ENCODE assay signal across 8 cellular contexts in genomic region chr17:51372345-51373004, GRCh38.
A peak's percentile ranks its signal among the peaks of the same experiment; 100 is the strongest.
DNase-seq lines count a peak whose midpoint lies in the region; ATAC-seq and TF ChIP-seq lines count a peak whose summit lies in the region.

No MANE protein-coding gene starts in this region.

- H3K9me3 Mint-ChIP-seq in Caco-2 (ENCODE audit: unreplicated experiment), result peaks cover 11% of the 10 kb centered on the region
- peaks cover 4% of the 10 kb centered on the region for H3K9me3 Mint-ChIP-seq in activated T-helper 1 cell treated with anti-CD3 and anti-CD28 coated beads, Interleukin-12 subunit alpha, Interleukin-12 subunit beta, Interleukin-2, Interleukin-4 antibody, amounts not matched to agents 30 ng/mL and 10 ng/mL and 1 ng/mL, durations not matched to agents 14 hours and 24 hours and 36 hours

- CTCF ChIA-PET in Caco-2 (lab: Charles Lee), result interaction anchor here (0.6 to 1.6 kb wide), 10 partner anchors 89 to 1196 kb away, joined by 3 to 12 read pairs (median 4); no protein-coding TSS in a partner anchor

- H3K36me3 ChIP-seq in Caco-2 (ENCODE audit: control insufficient read depth, insufficient read depth, low read length) (no peaks in the 10 kb centered on the region), OCI-LY3 (replicated peaks; ENCODE audit: low read depth, low read length) (no peaks in the 10 kb centered on the region), mesodermal cell (ENCODE audit: control insufficient read depth, insufficient read depth, low read length) (no peaks in the 10 kb centered on the region)

- peak overlapping the region; percentile 67 for H3K4me3 Mint-ChIP-seq in Caco-2 (ENCODE audit: unreplicated experiment)
- H3K4me3 Mint-ChIP-seq in activated T-helper 1 cell treated with anti-CD3 and anti-CD28 coated beads, Interleukin-12 subunit alpha, Interleukin-12 subunit beta, Interleukin-2, Interleukin-4 antibody, amounts not matched to agents 30 ng/mL and 10 ng/mL and 1 ng/mL, durations not matched to agents 14 hours and 24 hours and 36 hours, result no peak overlapping the region

- H2AFZ ChIP-seq in OCI-LY3 (ENCODE audit: low read depth, low read length), result peak overlapping the region; percentile 91

- peak overlapping the region; percentile 83 for H3K4me2 ChIP-seq in OCI-LY3 (ENCODE audit: low read length)

- no peaks in the 10 kb centered on the region for H3K4me1 Mint-ChIP-seq in Caco-2 (ENCODE audit: low read depth, unreplicated experiment)
- peaks cover 8% of the 10 kb centered on the region for H3K4me1 Mint-ChIP-seq in activated T-helper 1 cell treated with anti-CD3 and anti-CD28 coated beads, Interleukin-12 subunit alpha, Interleukin-12 subunit beta, Interleukin-2, Interleukin-4 antibody, amounts not matched to agents 30 ng/mL and 10 ng/mL and 1 ng/mL, durations not matched to agents 14 hours and 24 hours and 36 hours (ENCODE audit: low read depth)

- peak overlapping the region; percentile 40; the same call in 1 of the 2 replicates for H3K27ac ChIP-seq in OCI-LY3 (ENCODE audit: low read length)
- H3K27ac ChIP-seq in cingulate gyrus (ENCODE audit: low read depth, low read length), result peak overlapping the region; percentile 91
- H3K27ac ChIP-seq in mesodermal cell (ENCODE audit: low read depth, low read length, severe bottlenecking), result peak overlapping the region; percentile 10

- H3K27me3 ChIP-seq in Caco-2 (replicated peaks; ENCODE audit: control insufficient read depth, insufficient read depth, low read length) (no peaks in the 10 kb centered on the region; the same call in 1 of the 2 replicates), OCI-LY3 (ENCODE audit: low read depth, low read length) (no peaks in the 10 kb centered on the region)

- H3K4me1 ChIP-seq in Caco-2, result no peaks in the 10 kb centered on the region
- H3K4me1 ChIP-seq in OCI-LY3 (ENCODE audit: low read length), result peaks cover 8% of the 10 kb centered on the region
- no peaks in the 10 kb centered on the region for H3K4me1 ChIP-seq in mesodermal cell (ENCODE audit: control insufficient read depth, insufficient read depth, low read length, poor library complexity, severe bottlenecking)

- no peaks in the 10 kb centered on the region for H4K20me1 ChIP-seq in OCI-LY3 (ENCODE audit: insufficient read depth, low read length)

- ATAC-seq in GM18907 (IDR thresholded peaks at IDR 0.05; ENCODE audit: unreplicated experiment) (peak; percentile 90), HG03354 (IDR thresholded peaks at IDR 0.05; ENCODE audit: poor library complexity, severe bottlenecking, unreplicated experiment) (peak; percentile 85)

- H3K9ac ChIP-seq in OCI-LY3 (ENCODE audit: low read length), result peak overlapping the region; percentile 62

- H3K9me3 ChIP-seq in Caco-2, result peaks cover 6% of the 10 kb centered on the region
- no peaks in the 10 kb centered on the region for H3K9me3 ChIP-seq in OCI-LY3 (ENCODE audit: insufficient read depth, low read length)
- H3K9me3 ChIP-seq in mesodermal cell (ENCODE audit: control insufficient read depth, low read length), result no peaks in the 10 kb centered on the region

- peak overlapping the region; percentile 76 for H3K27ac Mint-ChIP-seq in Caco-2 (ENCODE audit: unreplicated experiment)
- no peak overlapping the region for H3K27ac Mint-ChIP-seq in activated T-helper 1 cell treated with anti-CD3 and anti-CD28 coated beads, Interleukin-12 subunit alpha, Interleukin-12 subunit beta, Interleukin-2, Interleukin-4 antibody, amounts not matched to agents 30 ng/mL and 10 ng/mL and 1 ng/mL, durations not matched to agents 14 hours and 24 hours and 36 hours

- H3K27me3 Mint-ChIP-seq in Caco-2 (ENCODE audit: insufficient read depth, unreplicated experiment), result peaks cover 8% of the 10 kb centered on the region
- H3K27me3 Mint-ChIP-seq in activated T-helper 1 cell treated with anti-CD3 and anti-CD28 coated beads, Interleukin-12 subunit alpha, Interleukin-12 subunit beta, Interleukin-2, Interleukin-4 antibody, amounts not matched to agents 30 ng/mL and 10 ng/mL and 1 ng/mL, durations not matched to agents 14 hours and 24 hours and 36 hours (ENCODE audit: insufficient read depth), result peaks cover 1% of the 10 kb centered on the region

- DNase-seq in Caco-2 (peak; percentile 71 to 82), LoVo (ENCODE audit: low spot score) (no peak)
- DNase-seq in activated T-helper 1 cell treated with anti-CD3 and anti-CD28 coated beads, Interleukin-12 subunit alpha, Interleukin-12 subunit beta, Interleukin-2, Interleukin-4 antibody, amounts not matched to agents 30 ng/mL and 10 ng/mL and 1 ng/mL, durations not matched to agents 14 hours and 24 hours and 36 hours (ENCODE audit: low spot score), result no peak

- POLR2A ChIA-PET in Caco-2 (lab: Charles Lee), result no interaction called here

- intact Hi-C loops in Caco-2 (cut with micrococcal nuclease; ENCODE audit: unreplicated experiment), result loop anchor here (5.0 kb wide), 1 partner anchor 270 kb away; no protein-coding TSS in a partner anchor
- intact Hi-C loops in activated T-helper 1 cell treated with anti-CD3 and anti-CD28 coated beads, Interleukin-12 subunit alpha, Interleukin-12 subunit beta, Interleukin-2, Interleukin-4 antibody, amounts not matched to agents 30 ng/mL and 10 ng/mL and 1 ng/mL, durations not matched to agents 14 hours and 24 hours and 36 hours (cut with micrococcal nuclease), result loop anchor here (5.0 kb wide), 2 partner anchors 90 to 735 kb away; no protein-coding TSS in a partner anchor

- TF ChIP-seq CTCF in Caco-2 (IDR thresholded peaks at IDR 0.05; ENCODE audit: insufficient read depth in 1 of 2, low read depth in 1 of 2, low read length in 1 of 2, severe bottlenecking in 1 of 2, unreplicated experiment in 1 of 2), result no peak
- TF ChIP-seq CTCF in OCI-LY3 (IDR thresholded peaks at IDR 0.05; ENCODE audit: low read depth, low read length), result no peak

- no peaks in the 10 kb centered on the region for H3K79me2 ChIP-seq in OCI-LY3 (ENCODE audit: low read length)

- H3K36me3 Mint-ChIP-seq in Caco-2 (ENCODE audit: insufficient read depth, unreplicated experiment), result peaks cover 6% of the 10 kb centered on the region
- H3K36me3 Mint-ChIP-seq in activated T-helper 1 cell treated with anti-CD3 and anti-CD28 coated beads, Interleukin-12 subunit alpha, Interleukin-12 subunit beta, Interleukin-2, Interleukin-4 antibody, amounts not matched to agents 30 ng/mL and 10 ng/mL and 1 ng/mL, durations not matched to agents 14 hours and 24 hours and 36 hours (ENCODE audit: low read depth), result no peaks in the 10 kb centered on the region

- BruUV-seq in Caco-2 (replicated peaks; lab: Mats Ljungman, UMichigan), result TSS peak; percentile 96

- H3K4me3 ChIP-seq in Caco-2 (ENCODE audit: low read depth, low read length) (peak overlapping the region; percentile 11; the same call in 1 of the 2 replicates), OCI-LY3 (ENCODE audit: low read length) (peak overlapping the region; percentile 80), mesodermal cell (ENCODE audit: extremely low read depth, insufficient read depth, low read length, poor library complexity, severe bottlenecking) (peak overlapping the region; percentile 18)

- 46 to 67% methylated on average over 3 of the region's 5 CpGs for WGBS in mesodermal cell (ENCODE audit: insufficient coverage in 2 of 2), 2 experiments

Comparison
In these comparisons a context has a peak if more than half of its experiments do, and no peak if none do; other contexts are left out.
1. DNase-seq: peak in Caco-2 (2 of 2); none in activated T-helper 1 cell treated with anti-CD3 and anti-CD28 coated beads, Interleukin-12 subunit alpha, Interleukin-12 subunit beta, Interleukin-2, Interleukin-4 antibody, amounts not matched to agents 30 ng/mL and 10 ng/mL and 1 ng/mL, durations not matched to agents 14 hours and 24 hours and 36 hours (single experiment) and LoVo (single experiment).
2. H3K4me3 ChIP-seq: peak in every context shown above with its lines; median percentile 80 in OCI-LY3; 18 in mesodermal cell; 11 in Caco-2.
3. H3K27ac ChIP-seq: peak in every context shown above with its lines; median percentile 91 in cingulate gyrus; 40 in OCI-LY3; 10 in mesodermal cell.